8 cellular contexts compared by ENCODE assay signal in genomic region chr1:23559136-23559984, GRCh38. TPM values are rescaled to one million over a fixed set of nuclear protein-coding genes. Genes with fewer than 3 reads are reported as not detected.
DNase-seq lines count a peak whose midpoint lies in the region; ATAC-seq lines count a peak whose summit lies in the region.

Gene ID3, minus strand, starts transcription at chr1:23559501. Its CDS starts 75 bp downstream, at chr1:23559426.

- DNase-seq in DMS79 treated with DMSO at 0.1 percent for 48 hours (lab: John Stamatoyannopoulos, UW) (peak; percentile 92), RKO (ENCODE audit: low spot score) (peak; percentile 94), fibroblast of gingiva (ENCODE audit: low read depth) (peak; percentile 97)
- DNase-seq in activated T-helper 1 cell treated with anti-CD3 and anti-CD28 coated beads, Interleukin-12 subunit alpha, Interleukin-12 subunit beta, Interleukin-2, Interleukin-4 antibody, amounts not matched to agents 30 ng/mL and 10 ng/mL and 1 ng/mL, durations not matched to agents 14 hours and 24 hours and 36 hours (ENCODE audit: low spot score) = peak; percentile 95
- DNase-seq in naive thymus-derived CD8-positive, alpha-beta T cell = peak; percentile 79 to 93 (median 86)
- DNase-seq in stimulated activated naive CD4-positive, alpha-beta T cell (lab: John Stamatoyannopoulos, UW) = peak; percentile 68 to 90 (median 80)

- POLR2A ChIA-PET in naive thymus-derived CD8-positive, alpha-beta T cell (lab: Charles Lee) = interaction anchor here (0.7 to 21.9 kb wide), 20 partner anchors 8 to 132 kb away, joined by 3 to 612 read pairs (median 8); partner anchors contain the start of gene RPL11

- peak; percentile 62 for ATAC-seq in GM21723 (IDR thresholded peaks at IDR 0.05; ENCODE audit: unreplicated experiment)
- ATAC-seq in naive thymus-derived CD8-positive, alpha-beta T cell = peak; percentile 52 to 61

- no peaks in the 10 kb centered on the region for H3K36me3 ChIP-seq in KOPT-K1 (ENCODE audit: insufficient read depth, low read length)

- peaks cover 36% of the 10 kb centered on the region for H3K27me3 Mint-ChIP-seq in activated T-helper 1 cell treated with anti-CD3 and anti-CD28 coated beads, Interleukin-12 subunit alpha, Interleukin-12 subunit beta, Interleukin-2, Interleukin-4 antibody, amounts not matched to agents 30 ng/mL and 10 ng/mL and 1 ng/mL, durations not matched to agents 14 hours and 24 hours and 36 hours (ENCODE audit: insufficient read depth)
- no peaks in the 10 kb centered on the region for H3K27me3 Mint-ChIP-seq in naive thymus-derived CD8-positive, alpha-beta T cell

- H3K4me3 Mint-ChIP-seq in activated T-helper 1 cell treated with anti-CD3 and anti-CD28 coated beads, Interleukin-12 subunit alpha, Interleukin-12 subunit beta, Interleukin-2, Interleukin-4 antibody, amounts not matched to agents 30 ng/mL and 10 ng/mL and 1 ng/mL, durations not matched to agents 14 hours and 24 hours and 36 hours = peak within 1 kb of the TSS; percentile 90
- H3K4me3 Mint-ChIP-seq in naive thymus-derived CD8-positive, alpha-beta T cell = peak within 1 kb of the TSS; percentile 85 to 97 (median 94)

- no peaks in the 10 kb centered on the region for H3K9me3 ChIP-seq in KOPT-K1 (ENCODE audit: insufficient read depth, low read length, poor library complexity, severe bottlenecking)

- peaks cover 67% of the 10 kb centered on the region for H3K4me1 Mint-ChIP-seq in activated T-helper 1 cell treated with anti-CD3 and anti-CD28 coated beads, Interleukin-12 subunit alpha, Interleukin-12 subunit beta, Interleukin-2, Interleukin-4 antibody, amounts not matched to agents 30 ng/mL and 10 ng/mL and 1 ng/mL, durations not matched to agents 14 hours and 24 hours and 36 hours (ENCODE audit: low read depth)
- H3K4me1 Mint-ChIP-seq in naive thymus-derived CD8-positive, alpha-beta T cell = peaks cover 45 to 80% (median 69%) of the 10 kb centered on the region in 4 donors

- peaks cover 4% of the 10 kb centered on the region for H3K36me3 Mint-ChIP-seq in activated T-helper 1 cell treated with anti-CD3 and anti-CD28 coated beads, Interleukin-12 subunit alpha, Interleukin-12 subunit beta, Interleukin-2, Interleukin-4 antibody, amounts not matched to agents 30 ng/mL and 10 ng/mL and 1 ng/mL, durations not matched to agents 14 hours and 24 hours and 36 hours (ENCODE audit: low read depth)
- peaks cover 0 to 10% (median 3%) of the 10 kb centered on the region in 3 donors for H3K36me3 Mint-ChIP-seq in naive thymus-derived CD8-positive, alpha-beta T cell

- peak within 1 kb of the TSS; percentile 66 for H3K27ac Mint-ChIP-seq in activated T-helper 1 cell treated with anti-CD3 and anti-CD28 coated beads, Interleukin-12 subunit alpha, Interleukin-12 subunit beta, Interleukin-2, Interleukin-4 antibody, amounts not matched to agents 30 ng/mL and 10 ng/mL and 1 ng/mL, durations not matched to agents 14 hours and 24 hours and 36 hours
- H3K27ac Mint-ChIP-seq in naive thymus-derived CD8-positive, alpha-beta T cell = peak within 1 kb of the TSS; percentile 81 to 97 (median 95)

- no peaks in the 10 kb centered on the region for H3K9me3 Mint-ChIP-seq in activated T-helper 1 cell treated with anti-CD3 and anti-CD28 coated beads, Interleukin-12 subunit alpha, Interleukin-12 subunit beta, Interleukin-2, Interleukin-4 antibody, amounts not matched to agents 30 ng/mL and 10 ng/mL and 1 ng/mL, durations not matched to agents 14 hours and 24 hours and 36 hours
- H3K9me3 Mint-ChIP-seq in naive thymus-derived CD8-positive, alpha-beta T cell = no peaks in the 10 kb centered on the region

- H3K27ac ChIP-seq in KOPT-K1 (ENCODE audit: low read depth, low read length, poor library complexity, severe bottlenecking) = peak within 1 kb of the TSS; percentile 79

- intact Hi-C loops in activated T-helper 1 cell treated with anti-CD3 and anti-CD28 coated beads, Interleukin-12 subunit alpha, Interleukin-12 subunit beta, Interleukin-2, Interleukin-4 antibody, amounts not matched to agents 30 ng/mL and 10 ng/mL and 1 ng/mL, durations not matched to agents 14 hours and 24 hours and 36 hours (cut with micrococcal nuclease) = loop anchor here (1.0 to 2.0 kb wide), 7 partner anchors 18 to 1407 kb away; partner anchors contain the start of gene ASAP3

RNA-seq across cellular contexts. Expression of gene ID3, which starts in this region (rescaled TPM):
- 20.8 and 22.9 TPM in 2 replicates for total RNA-seq in activated T-helper 1 cell treated with anti-CD3 and anti-CD28 coated beads, Interleukin-12 subunit alpha, Interleukin-12 subunit beta, Interleukin-2, Interleukin-4 antibody, amounts not matched to agents 30 ng/mL and 10 ng/mL and 1 ng/mL, durations not matched to agents 14 hours and 24 hours and 36 hours
- 10 to 100 TPM; 60.9 to 64.8 TPM for total RNA-seq in naive thymus-derived CD8-positive, alpha-beta T cell
- polyA plus RNA-seq in naive thymus-derived CD8-positive, alpha-beta T cell = 1 to 10 TPM; 2.7 to 10.0 (median 4.6) TPM

Comparison
In these comparisons a context has a peak if more than half of its experiments do, and no peak if none do; other contexts are left out.
1. Peak in every context shown above with its lines: DNase-seq, ATAC-seq and H3K27ac ChIP-seq.